ENCODE assay signal across 14 cellular contexts in genomic region chr4:15077969-15078368, GRCh38.
DNase-seq lines count a peak whose midpoint lies in the region; ATAC-seq and TF ChIP-seq lines count a peak whose summit lies in the region.
"Had no signal": no experiment of that assay in that cellular context is flagged by ENCODE, and none has a peak within 500 bp of the region (broad histone marks: within the 10 kb centered on the region; RNA-seq: fewer than 3 reads in every experiment).

No MANE protein-coding gene starts in this region.

- H3K4me1 ChIP-seq in GM23338 (ENCODE audit: insufficient read depth), result no peaks in the 10 kb centered on the region

- no peaks in the 10 kb centered on the region for H3K4me1 Mint-ChIP-seq in GM23338

- H3K4me2 ChIP-seq in GM23338, result no peak overlapping the region
- H3K4me2 ChIP-seq: smooth muscle cell had no signal

- no peaks in the 10 kb centered on the region for H3K79me2 ChIP-seq in GM23338 (replicated peaks; ENCODE audit: insufficient read depth)

- H3K9me3 Mint-ChIP-seq in GM23338, result 0 out of 3 replicates have a peak, but pooled peaks cover 7% of the 10 kb centered on the region

- H3K27ac Mint-ChIP-seq in GM23338, result no peak overlapping the region

- H3K36me3 ChIP-seq in GM23338 (ENCODE audit: insufficient read depth), result no peaks in the 10 kb centered on the region

- H3K36me3 Mint-ChIP-seq in GM23338 (ENCODE audit: low read depth), result peaks cover 5% of the 10 kb centered on the region; the same call in 1 of the 3 replicates

- H3K27me3 ChIP-seq in GM23338 (ENCODE audit: insufficient read depth), result no peaks in the 10 kb centered on the region

- TF ChIP-seq CTCF in epithelial cell of esophagus (IDR thresholded peaks at IDR 0.05; ENCODE audit: insufficient read depth, low read depth, low read length, missing control alignments) (no peak), GM23338 (conservative IDR thresholded peaks at IDR 0.05; ENCODE audit: low read depth in 2 of 2) (no peak)

- DNase-seq in CD1c-positive myeloid dendritic cell (ENCODE audit: extremely low spot score) (peak; percentile 39), NCI-H460 (ENCODE audit: extremely low read depth, low read depth) (peak; percentile 5), epithelial cell of esophagus (ENCODE audit: low read depth) (peak; percentile 78), myocyte (ENCODE audit: low read depth) (peak; percentile 9), GM23338 (ENCODE audit: low spot score) (no peak), cortex of kidney (lab: John Stamatoyannopoulos, UW) (no peak), dermis blood vessel endothelial cell (no peak)
- DNase-seq: activated CD4-positive, CD25-positive, alpha-beta regulatory T cell treated with anti-CD3 and anti-CD28 coated beads, Interleukin-2, amount 50 U/mL, for 72 hours; DMS153; foreskin melanocyte; mesendoderm; NCI-H1048 had no signal

- H3K27me3 Mint-ChIP-seq in GM23338 (ENCODE audit: insufficient read depth, low read depth, poor library complexity), result peaks cover 4% of the 10 kb centered on the region

- H2AFZ ChIP-seq in GM23338, result no peak overlapping the region

- H3K4me3 ChIP-seq in epithelial cell of esophagus (ENCODE audit: low read length), result no peak overlapping the region
- no peak overlapping the region for H3K4me3 ChIP-seq in GM23338
- H3K4me3 ChIP-seq: smooth muscle cell had no signal

- no peak overlapping the region for H3K27ac ChIP-seq in GM23338 (ENCODE audit: low read depth)

- H3F3A ChIP-seq in GM23338 (replicated peaks; ENCODE audit: low read depth), result no peaks in the 10 kb centered on the region

- H3K4me3 Mint-ChIP-seq in GM23338, result no peak overlapping the region

- ATAC-seq in GM23338, result no peak
- no peak for ATAC-seq in GM18909 (IDR thresholded peaks at IDR 0.05; ENCODE audit: poor library complexity, unreplicated experiment)

- no peaks in the 10 kb centered on the region for H3K9me2 ChIP-seq in GM23338 (ENCODE audit: insufficient read depth)

- no peaks in the 10 kb centered on the region for H4K20me1 ChIP-seq in GM23338 (replicated peaks; ENCODE audit: insufficient read depth)

TF ChIP-seq in GM23338, 12 proteins besides CTCF, POLR2A, EP300 and RAD21:
- no peak for TF ChIP-seq ZNF114 (CRISPR knock-in tag; IDR thresholded peaks at IDR 0.05)
- TF ChIP-seq EZH2 (IDR thresholded peaks at IDR 0.05; ENCODE audit: low read depth, unreplicated experiment), result no peak
- no peak for TF ChIP-seq EZH2phosphoT487 (IDR thresholded peaks at IDR 0.05; ENCODE audit: unreplicated experiment)
- TF ChIP-seq REST (IDR thresholded peaks at IDR 0.05; ENCODE audit: unreplicated experiment), result no peak
- TF ChIP-seq CREB1 (CRISPR knock-in tag; IDR thresholded peaks at IDR 0.05; ENCODE audit: low read depth), result no peak
- TF ChIP-seq, protein P1, sequence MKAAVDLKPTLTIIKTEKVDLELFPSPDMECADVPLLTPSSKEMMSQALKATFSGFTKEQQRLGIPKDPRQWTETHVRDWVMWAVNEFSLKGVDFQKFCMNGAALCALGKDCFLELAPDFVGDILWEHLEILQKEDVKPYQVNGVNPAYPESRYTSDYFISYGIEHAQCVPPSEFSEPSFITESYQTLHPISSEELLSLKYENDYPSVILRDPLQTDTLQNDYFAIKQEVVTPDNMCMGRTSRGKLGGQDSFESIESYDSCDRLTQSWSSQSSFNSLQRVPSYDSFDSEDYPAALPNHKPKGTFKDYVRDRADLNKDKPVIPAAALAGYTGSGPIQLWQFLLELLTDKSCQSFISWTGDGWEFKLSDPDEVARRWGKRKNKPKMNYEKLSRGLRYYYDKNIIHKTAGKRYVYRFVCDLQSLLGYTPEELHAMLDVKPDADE (IDR thresholded peaks at IDR 0.05), result no peak
- no peak for TF ChIP-seq JUNB (IDR thresholded peaks at IDR 0.05; ENCODE audit: unreplicated experiment)
- no peak for TF ChIP-seq POLR2AphosphoS5 (IDR thresholded peaks at IDR 0.05; ENCODE audit: low read depth)
- TF ChIP-seq STAT1 (IDR thresholded peaks at IDR 0.05; ENCODE audit: unreplicated experiment), result no peak
- TF ChIP-seq NANOG (IDR thresholded peaks at IDR 0.05; ENCODE audit: borderline replicate concordance), result no peak
- TF ChIP-seq ZNF331 (CRISPR knock-in tag; IDR thresholded peaks at IDR 0.05; ENCODE audit: low read depth), result no peak
- TF ChIP-seq, protein P2, sequence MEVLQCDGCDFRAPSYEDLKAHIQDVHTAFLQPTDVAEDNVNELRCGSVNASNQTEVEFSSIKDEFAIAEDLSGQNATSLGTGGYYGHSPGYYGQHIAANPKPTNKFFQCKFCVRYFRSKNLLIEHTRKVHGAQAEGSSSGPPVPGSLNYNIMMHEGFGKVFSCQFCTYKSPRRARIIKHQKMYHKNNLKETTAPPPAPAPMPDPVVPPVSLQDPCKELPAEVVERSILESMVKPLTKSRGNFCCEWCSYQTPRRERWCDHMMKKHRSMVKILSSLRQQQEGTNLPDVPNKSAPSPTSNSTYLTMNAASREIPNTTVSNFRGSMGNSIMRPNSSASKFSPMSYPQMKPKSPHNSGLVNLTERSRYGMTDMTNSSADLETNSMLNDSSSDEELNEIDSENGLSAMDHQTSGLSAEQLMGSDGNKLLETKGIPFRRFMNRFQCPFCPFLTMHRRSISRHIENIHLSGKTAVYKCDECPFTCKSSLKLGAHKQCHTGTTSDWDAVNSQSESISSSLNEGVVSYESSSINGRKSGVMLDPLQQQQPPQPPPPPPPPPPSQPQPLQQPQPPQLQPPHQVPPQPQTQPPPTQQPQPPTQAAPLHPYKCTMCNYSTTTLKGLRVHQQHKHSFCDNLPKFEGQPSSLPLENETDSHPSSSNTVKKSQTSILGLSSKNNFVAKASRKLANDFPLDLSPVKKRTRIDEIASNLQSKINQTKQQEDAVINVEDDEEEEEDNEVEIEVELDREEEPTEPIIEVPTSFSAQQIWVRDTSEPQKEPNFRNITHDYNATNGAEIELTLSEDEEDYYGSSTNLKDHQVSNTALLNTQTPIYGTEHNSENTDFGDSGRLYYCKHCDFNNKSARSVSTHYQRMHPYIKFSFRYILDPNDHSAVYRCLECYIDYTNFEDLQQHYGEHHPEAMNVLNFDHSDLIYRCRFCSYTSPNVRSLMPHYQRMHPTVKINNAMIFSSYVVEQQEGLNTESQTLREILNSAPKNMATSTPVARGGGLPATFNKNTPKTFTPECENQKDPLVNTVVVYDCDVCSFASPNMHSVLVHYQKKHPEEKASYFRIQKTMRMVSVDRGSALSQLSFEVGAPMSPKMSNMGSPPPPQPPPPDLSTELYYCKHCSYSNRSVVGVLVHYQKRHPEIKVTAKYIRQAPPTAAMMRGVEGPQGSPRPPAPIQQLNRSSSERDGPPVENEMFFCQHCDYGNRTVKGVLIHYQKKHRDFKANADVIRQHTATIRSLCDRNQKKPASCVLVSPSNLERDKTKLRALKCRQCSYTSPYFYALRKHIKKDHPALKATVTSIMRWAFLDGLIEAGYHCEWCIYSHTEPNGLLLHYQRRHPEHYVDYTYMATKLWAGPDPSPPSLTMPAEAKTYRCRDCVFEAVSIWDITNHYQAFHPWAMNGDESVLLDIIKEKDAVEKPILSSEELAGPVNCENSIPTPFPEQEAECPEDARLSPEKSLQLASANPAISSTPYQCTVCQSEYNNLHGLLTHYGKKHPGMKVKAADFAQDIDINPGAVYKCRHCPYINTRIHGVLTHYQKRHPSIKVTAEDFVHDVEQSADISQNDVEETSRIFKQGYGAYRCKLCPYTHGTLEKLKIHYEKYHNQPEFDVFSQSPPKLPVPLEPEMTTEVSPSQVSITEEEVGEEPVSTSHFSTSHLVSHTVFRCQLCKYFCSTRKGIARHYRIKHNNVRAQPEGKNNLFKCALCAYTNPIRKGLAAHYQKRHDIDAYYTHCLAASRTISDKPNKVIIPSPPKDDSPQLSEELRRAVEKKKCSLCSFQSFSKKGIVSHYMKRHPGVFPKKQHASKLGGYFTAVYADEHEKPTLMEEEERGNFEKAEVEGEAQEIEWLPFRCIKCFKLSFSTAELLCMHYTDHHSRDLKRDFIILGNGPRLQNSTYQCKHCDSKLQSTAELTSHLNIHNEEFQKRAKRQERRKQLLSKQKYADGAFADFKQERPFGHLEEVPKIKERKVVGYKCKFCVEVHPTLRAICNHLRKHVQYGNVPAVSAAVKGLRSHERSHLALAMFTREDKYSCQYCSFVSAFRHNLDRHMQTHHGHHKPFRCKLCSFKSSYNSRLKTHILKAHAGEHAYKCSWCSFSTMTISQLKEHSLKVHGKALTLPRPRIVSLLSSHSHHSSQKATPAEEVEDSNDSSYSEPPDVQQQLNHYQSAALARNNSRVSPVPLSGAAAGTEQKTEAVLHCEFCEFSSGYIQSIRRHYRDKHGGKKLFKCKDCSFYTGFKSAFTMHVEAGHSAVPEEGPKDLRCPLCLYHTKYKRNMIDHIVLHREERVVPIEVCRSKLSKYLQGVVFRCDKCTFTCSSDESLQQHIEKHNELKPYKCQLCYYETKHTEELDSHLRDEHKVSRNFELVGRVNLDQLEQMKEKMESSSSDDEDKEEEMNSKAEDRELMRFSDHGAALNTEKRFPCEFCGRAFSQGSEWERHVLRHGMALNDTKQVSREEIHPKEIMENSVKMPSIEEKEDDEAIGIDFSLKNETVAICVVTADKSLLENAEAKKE (CRISPR knock-in tag; IDR thresholded peaks at IDR 0.05), result no peak
TF ChIP-seq in GM23338: peak in this region for 0.

Comparison
In these comparisons a context has a peak if more than half of its experiments do, and no peak if none do; other contexts are left out.
1. DNase-seq: peak in CD1c-positive myeloid dendritic cell (single experiment), NCI-H460 (single experiment), epithelial cell of esophagus (single experiment) and myocyte (single experiment); none in GM23338 (single experiment), cortex of kidney (single experiment) and dermis blood vessel endothelial cell (single experiment).